In genomic region chr19:45137179-45137761, GRCh38 we compare ENCODE assay signal across 9 cellular contexts. TPM values are rescaled to one million over a fixed set of nuclear protein-coding genes. Genes with fewer than 3 reads are reported as not detected.
DNase-seq lines count a peak whose midpoint lies in the region; ATAC-seq and TF ChIP-seq lines count a peak whose summit lies in the region.
"Had no signal": no experiment of that assay in that cellular context is flagged by ENCODE, and none has a peak within 500 bp of the region (broad histone marks: within the 10 kb centered on the region; RNA-seq: fewer than 3 reads in every experiment).

No MANE protein-coding gene starts in this region.

- no peaks in the 10 kb centered on the region for H3K9me3 ChIP-seq in SJCRH30 (replicated peaks)
- no peaks in the 10 kb centered on the region for H3K9me3 ChIP-seq in naive thymus-derived CD4-positive, alpha-beta T cell (ENCODE audit: control insufficient read depth in 2 of 3, low read length in 3 of 3)

- POLR2A ChIA-PET in naive thymus-derived CD4-positive, alpha-beta T cell (lab: Charles Lee): no interaction called here

- H3K4me1 ChIP-seq in SJCRH30: peaks cover 20% of the 10 kb centered on the region
- H3K4me1 ChIP-seq in naive thymus-derived CD4-positive, alpha-beta T cell (ENCODE audit: control insufficient read depth in 2 of 2, insufficient read depth in 2 of 2, low read length in 2 of 2): no peaks in the 10 kb centered on the region

- peak overlapping the region; percentile 4 for H3K4me3 ChIP-seq in SJCRH30
- H3K4me3 ChIP-seq in naive thymus-derived CD4-positive, alpha-beta T cell (ENCODE audit: low read length): no peak overlapping the region

- peaks cover 2% of the 10 kb centered on the region for H3K36me3 Mint-ChIP-seq in neural crest cell (ENCODE audit: low read depth)
- peaks cover 0 to 5% (median 0%) of the 10 kb centered on the region in 5 donors for H3K36me3 Mint-ChIP-seq in naive thymus-derived CD4-positive, alpha-beta T cell

- CTCF ChIA-PET in naive thymus-derived CD4-positive, alpha-beta T cell (lab: Charles Lee): interaction anchor here (0.9 kb wide), 1 partner anchor 11 kb away, joined by 3 read pairs; no protein-coding TSS in a partner anchor

- H3K27ac ChIP-seq in SJCRH30: peak overlapping the region; percentile 56
- H3K27ac ChIP-seq in naive thymus-derived CD4-positive, alpha-beta T cell (ENCODE audit: low read depth, low read length): no peak overlapping the region

- ATAC-seq in GM18858 (IDR thresholded peaks at IDR 0.05; ENCODE audit: unreplicated experiment): peak; percentile 72
- peak; percentile 83 for ATAC-seq in HG02798 (IDR thresholded peaks at IDR 0.05; ENCODE audit: poor library complexity, unreplicated experiment)
- ATAC-seq in naive thymus-derived CD4-positive, alpha-beta T cell: no peak
- ATAC-seq: HCT116 had no signal

- peak overlapping the region; percentile 60 for H3K27ac Mint-ChIP-seq in neural crest cell (ENCODE audit: unreplicated experiment)
- H3K27ac Mint-ChIP-seq in naive thymus-derived CD4-positive, alpha-beta T cell: peak overlapping the region in 2 of 9 donors; percentile 64 to 72

- TF ChIP-seq CTCF in neural crest cell (conservative IDR thresholded peaks at IDR 0.05): no peak

- no peaks in the 10 kb centered on the region for H3K27me3 Mint-ChIP-seq in neural crest cell (ENCODE audit: low read depth)
- H3K27me3 Mint-ChIP-seq in naive thymus-derived CD4-positive, alpha-beta T cell: no peaks in the 10 kb centered on the region

- H3K9me3 Mint-ChIP-seq in neural crest cell: no peaks in the 10 kb centered on the region
- no peaks in the 10 kb centered on the region for H3K9me3 Mint-ChIP-seq in naive thymus-derived CD4-positive, alpha-beta T cell

- H3K27me3 ChIP-seq in SJCRH30: no peaks in the 10 kb centered on the region
- H3K27me3 ChIP-seq in naive thymus-derived CD4-positive, alpha-beta T cell (ENCODE audit: control insufficient read depth in 2 of 2, insufficient read depth in 2 of 2, low read length in 2 of 2): no peaks in the 10 kb centered on the region

- peaks cover 28% of the 10 kb centered on the region for H3K4me1 Mint-ChIP-seq in neural crest cell
- H3K4me1 Mint-ChIP-seq in naive thymus-derived CD4-positive, alpha-beta T cell: peaks cover 0 to 16% (median 7%) of the 10 kb centered on the region in 7 donors

- peak; percentile 91 to 94 for DNase-seq in SJCRH30
- no peak for DNase-seq in neural crest cell (ENCODE audit: low read depth, low spot score)
- no peak for DNase-seq in SIG-M5 treated with dmso at 0.1 percent for 504 hours (lab: John Stamatoyannopoulos, UW; ENCODE audit: unreplicated experiment)
- DNase-seq in kidney tubule cell (ENCODE audit: low spot score): no peak
- DNase-seq in T-helper 2 cell: no peak
- DNase-seq in naive thymus-derived CD4-positive, alpha-beta T cell: no peak

- H3K4me3 Mint-ChIP-seq in neural crest cell: no peak overlapping the region
- H3K4me3 Mint-ChIP-seq in naive thymus-derived CD4-positive, alpha-beta T cell: no peak overlapping the region

- no peaks in the 10 kb centered on the region for H3K36me3 ChIP-seq in SJCRH30
- H3K36me3 ChIP-seq in naive thymus-derived CD4-positive, alpha-beta T cell (ENCODE audit: control insufficient read depth in 2 of 3, insufficient read depth in 3 of 3, low read length in 3 of 3): peaks cover 0 to 20% (median 0%) of the 10 kb centered on the region in 3 experiments

- intact Hi-C loops in naive thymus-derived CD4-positive, alpha-beta T cell (cut with micrococcal nuclease): no loop called here

RNA-seq across cellular contexts. Expression of gene NKPD1, which starts 23.5 kb away (rescaled TPM):
- total RNA-seq in SJCRH30 (2014; rRNA removed; shearing (Covaris generic)): not detected in 2 replicates
- total RNA-seq in neural crest cell: 0.16 and 0.39 TPM in 2 replicates
- total RNA-seq in naive thymus-derived CD4-positive, alpha-beta T cell: 1 to 10 TPM in 1 of 5 experiments, under 1 TPM in 4; 0.07 to 1.2 (median 0.73) TPM
- polyA plus RNA-seq in naive thymus-derived CD4-positive, alpha-beta T cell: under 1 TPM; 0.41 to 0.60 TPM

RNA-seq across cellular contexts. Expression of gene TRAPPC6A, which starts 40.8 kb away (rescaled TPM):
- 3.0 and 4.7 TPM in 2 replicates for total RNA-seq in SJCRH30 (2014; rRNA removed; shearing (Covaris generic))
- 22.2 and 25.1 TPM in 2 replicates for total RNA-seq in neural crest cell
- 10 to 100 TPM; 44.6 to 61.9 (median 53.0) TPM for total RNA-seq in naive thymus-derived CD4-positive, alpha-beta T cell
- 100 to 1,000 TPM; 173 to 174 TPM for polyA plus RNA-seq in naive thymus-derived CD4-positive, alpha-beta T cell

RNA-seq across cellular contexts. Expression of gene BLOC1S3, which starts 41.3 kb away (rescaled TPM):
- 2.1 and 2.6 TPM in 2 replicates for total RNA-seq in SJCRH30 (2014; rRNA removed; shearing (Covaris generic))
- total RNA-seq in neural crest cell: 9.3 and 9.7 TPM in 2 replicates
- 10 to 100 TPM; 13.7 to 24.9 (median 15.4) TPM for total RNA-seq in naive thymus-derived CD4-positive, alpha-beta T cell
- polyA plus RNA-seq in naive thymus-derived CD4-positive, alpha-beta T cell: 10 to 100 TPM in 1 of 2 donors, 1 to 10 TPM in 1; 6.9 to 17.4 TPM

RNA-seq across cellular contexts. Expression of gene PPP1R37, which starts 44.3 kb away (rescaled TPM):
- 19.4 and 20.0 TPM in 2 replicates for total RNA-seq in SJCRH30 (2014; rRNA removed; shearing (Covaris generic))
- 35.8 and 38.6 TPM in 2 replicates for total RNA-seq in neural crest cell
- 10 to 100 TPM; 20.0 to 28.3 (median 21.9) TPM for total RNA-seq in naive thymus-derived CD4-positive, alpha-beta T cell
- polyA plus RNA-seq in naive thymus-derived CD4-positive, alpha-beta T cell: 1 to 10 TPM; 1.4 to 1.5 TPM

RNA-seq across cellular contexts. Expression of gene GEMIN7, which starts 58.2 kb away (rescaled TPM):
- 37.3 and 37.9 TPM in 2 replicates for total RNA-seq in SJCRH30 (2014; rRNA removed; shearing (Covaris generic))
- 36.0 and 36.2 TPM in 2 replicates for total RNA-seq in neural crest cell
- 10 to 100 TPM in 4 of 5 experiments, 1 to 10 TPM in 1; 4.9 to 31.6 (median 16.6) TPM for total RNA-seq in naive thymus-derived CD4-positive, alpha-beta T cell
- polyA plus RNA-seq in naive thymus-derived CD4-positive, alpha-beta T cell: 10 to 100 TPM; 46.3 to 65.5 TPM

Comparison
In these comparisons a context has a peak if more than half of its experiments do, and no peak if none do; other contexts are left out.
1. DNase-seq: peak in SJCRH30 (2 of 2); none in neural crest cell (single experiment), SIG-M5 treated with dmso at 0.1 percent for 504 hours (single experiment), kidney tubule cell (single experiment), T-helper 2 cell (0 of 5) and naive thymus-derived CD4-positive, alpha-beta T cell (0 of 9).